In the genomic region with DNA sequence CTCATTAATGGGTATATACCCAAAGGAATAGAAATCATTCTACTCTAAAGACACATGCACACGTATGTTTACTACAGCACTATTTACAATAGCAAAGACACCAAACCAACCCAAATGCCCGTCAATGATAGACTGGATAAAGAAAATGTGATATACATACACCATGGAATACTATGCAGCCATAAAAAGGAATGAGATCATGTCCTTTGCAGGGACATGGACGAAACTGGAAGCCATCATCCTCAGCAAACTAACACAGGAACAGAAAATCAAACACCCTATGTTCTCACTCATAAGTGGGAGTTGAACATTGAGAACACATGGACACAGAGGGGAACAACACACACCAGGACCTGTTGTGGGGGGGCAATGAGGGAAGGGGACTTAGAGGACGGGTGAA, we compare ENCODE assay signal across 8 cellular contexts. TPM values are rescaled to one million over a fixed set of nuclear protein-coding genes. Genes with fewer than 3 reads are reported as not detected.
DNase-seq lines count a peak whose midpoint lies in the region; ATAC-seq, FAIRE-seq and TF ChIP-seq lines count a peak whose summit lies in the region.
"Not testable (repeated sequence)": the region's sequence is repeated elsewhere in the genome, so short reads cannot be mapped to it uniquely, and the experiment has no call there.

No MANE protein-coding gene starts in this region.

- 96% methylated on average over 4 of the region's 4 CpGs for WGBS in K562 (ENCODE audit: insufficient coverage, low coverage, missing lambda C conversion rate)
- WGBS in mesenchymal stem cell, result 100% methylated on average over 2 of the region's 4 CpGs

- BruUV-seq in K562 (replicated peaks; lab: Mats Ljungman, UMichigan), result not testable (repeated sequence)

- H3K36me3 ChIP-seq in CD4-positive, CD25-positive, alpha-beta regulatory T cell (ENCODE audit: control insufficient read depth, insufficient read depth, low read length); HEK293 (ENCODE audit: control insufficient read depth in 2 of 2, insufficient read depth in 1 of 2, low read length in 2 of 2); K562 (ENCODE audit: control insufficient read depth, insufficient read depth, low read length); mesenchymal stem cell (ENCODE audit: control insufficient read depth in 1 of 2, insufficient read depth in 2 of 2, low read depth in 1 of 2, low read length in 2 of 2): not testable (repeated sequence)

- intact Hi-C loops in K562 (cut with micrococcal nuclease), result not testable (repeated sequence)

- not testable (repeated sequence) for H3K27me3 Mint-ChIP-seq in CD4-positive, CD25-positive, alpha-beta regulatory T cell; T-helper 1 cell treated with Interleukin-12 subunit alpha and Interleukin-12 subunit beta and Interleukin-4 antibody, amounts not matched to agents 30 μg/mL and 1 μg/mL, for 36 hours (ENCODE audit: low read depth); activated T-helper 17 cell treated with anti-CD3 and anti-CD28 coated beads, Interleukin-2, amount 50 U/mL, for 72 hours; nephron (ENCODE audit: low read depth)
- H3K27me3 Mint-ChIP-seq in type B pancreatic cell, result peaks cover 12% of the 10 kb centered on the region

- TF ChIP-seq CTCF in HEK293 (tag by site-specific recombination; IDR thresholded peaks at IDR 0.05); K562 (IDR thresholded peaks at IDR 0.05 in 2 of 3, conservative IDR thresholded peaks at IDR 0.05 in 1 of 3; ENCODE audit: insufficient read depth in 2 of 3, low read depth in 1 of 3, low read length in 3 of 3); nephron (IDR thresholded peaks at IDR 0.05; ENCODE audit: unreplicated experiment in 3 of 3); type B pancreatic cell (conservative IDR thresholded peaks at IDR 0.05): not testable (repeated sequence)

- TF ChIP-seq POLR2A in K562 (conservative IDR thresholded peaks at IDR 0.05), result not testable (repeated sequence)

- H3K27ac Mint-ChIP-seq in CD4-positive, CD25-positive, alpha-beta regulatory T cell; T-helper 1 cell treated with Interleukin-12 subunit alpha and Interleukin-12 subunit beta and Interleukin-4 antibody, amounts not matched to agents 30 μg/mL and 1 μg/mL, for 36 hours; activated T-helper 17 cell treated with anti-CD3 and anti-CD28 coated beads, Interleukin-2, amount 50 U/mL, for 72 hours; nephron; type B pancreatic cell: not testable (repeated sequence)

- H3K9me3 Mint-ChIP-seq in CD4-positive, CD25-positive, alpha-beta regulatory T cell; T-helper 1 cell treated with Interleukin-12 subunit alpha and Interleukin-12 subunit beta and Interleukin-4 antibody, amounts not matched to agents 30 μg/mL and 1 μg/mL, for 36 hours; activated T-helper 17 cell treated with anti-CD3 and anti-CD28 coated beads, Interleukin-2, amount 50 U/mL, for 72 hours; nephron; type B pancreatic cell: not testable (repeated sequence)

- not testable (repeated sequence) for H3K23ac ChIP-seq in mesenchymal stem cell (ENCODE audit: low read length in 2 of 2)

- not testable (repeated sequence) for H4K8ac ChIP-seq in mesenchymal stem cell (ENCODE audit: low read length)

- not testable (repeated sequence) for H3K9me3 ChIP-seq in CD4-positive, CD25-positive, alpha-beta regulatory T cell (ENCODE audit: control insufficient read depth in 2 of 2, low read length in 2 of 2); HEK293 (ENCODE audit: control insufficient read depth, insufficient read depth, low read depth, low read length); K562 (replicated peaks; ENCODE audit: control insufficient read depth, insufficient read depth, low read depth, low read length); mesenchymal stem cell (ENCODE audit: control insufficient read depth, low read length)

- H3K27ac ChIP-seq in CD4-positive, CD25-positive, alpha-beta regulatory T cell (ENCODE audit: insufficient read depth, low read length, poor library complexity, severe bottlenecking); HEK293 (ENCODE audit: extremely low read depth, low read depth, low read length); K562 (ENCODE audit: extremely low read depth, low read depth, low read length); mesenchymal stem cell (ENCODE audit: low read length, poor library complexity, severe bottlenecking): not testable (repeated sequence)

- H3K4ac ChIP-seq in mesenchymal stem cell (ENCODE audit: low read depth in 1 of 2, low read length in 2 of 2), result not testable (repeated sequence)

- peaks cover 13% of the 10 kb centered on the region for H3K79me1 ChIP-seq in mesenchymal stem cell (replicated peaks; ENCODE audit: low read length, poor library complexity, severe bottlenecking)

- not testable (repeated sequence) for H2BK15ac ChIP-seq in mesenchymal stem cell (ENCODE audit: low read depth, poor library complexity, severe bottlenecking)

- H3K4me2 ChIP-seq in K562 (ENCODE audit: insufficient read depth, low read length); mesenchymal stem cell (ENCODE audit: low read length, poor library complexity, severe bottlenecking): not testable (repeated sequence)

- not testable (repeated sequence) for H2AFZ ChIP-seq in K562 (ENCODE audit: low read depth, low read length)
- H2AFZ ChIP-seq in mesenchymal stem cell (ENCODE audit: low read depth, low read length), result peak overlapping the region; percentile 23

- H4K91ac ChIP-seq in mesenchymal stem cell (ENCODE audit: low read length), result not testable (repeated sequence)

- not testable (repeated sequence) for H3K14ac ChIP-seq in mesenchymal stem cell (ENCODE audit: low read length in 2 of 2)

- not testable (repeated sequence) for H3K18ac ChIP-seq in mesenchymal stem cell (ENCODE audit: low read depth in 1 of 2, low read length in 2 of 2)

- ATAC-seq in CD4-positive, CD25-positive, alpha-beta regulatory T cell (ENCODE audit: low read depth in 2 of 2); activated T-helper 17 cell treated with anti-CD3 and anti-CD28 coated beads, Interleukin-2, amount 50 U/mL, for 72 hours (replicated peaks); K562: not testable (repeated sequence)

- peak overlapping the region; percentile 42 to 92 (median 68) for H3K4me3 Mint-ChIP-seq in CD4-positive, CD25-positive, alpha-beta regulatory T cell
- H3K4me3 Mint-ChIP-seq in T-helper 1 cell treated with Interleukin-12 subunit alpha and Interleukin-12 subunit beta and Interleukin-4 antibody, amounts not matched to agents 30 μg/mL and 1 μg/mL, for 36 hours, result peak overlapping the region; percentile 17
- peak overlapping the region; percentile 37 for H3K4me3 Mint-ChIP-seq in activated T-helper 17 cell treated with anti-CD3 and anti-CD28 coated beads, Interleukin-2, amount 50 U/mL, for 72 hours
- peak overlapping the region; percentile 15 to 73 (median 57) for H3K4me3 Mint-ChIP-seq in nephron
- H3K4me3 Mint-ChIP-seq in type B pancreatic cell, result peak overlapping the region; percentile 24

- DNase-seq in CD4-positive, CD25-positive, alpha-beta regulatory T cell; K562 (ENCODE audit: extremely low read depth in 1 of 4, low spot score in 3 of 4); mesenchymal stem cell; type B pancreatic cell (ENCODE audit: extremely low spot score, unreplicated experiment): not testable (repeated sequence)

- H3K4me3 ChIP-seq in CD4-positive, CD25-positive, alpha-beta regulatory T cell (ENCODE audit: low read depth, low read length), result peak overlapping the region; percentile 19
- not testable (repeated sequence) for H3K4me3 ChIP-seq in HEK293 (ENCODE audit: low read depth, low read length); K562; mesenchymal stem cell (ENCODE audit: insufficient read depth in 1 of 2, low read depth in 1 of 2, low read length in 2 of 2)

- H3K27me3 ChIP-seq in CD4-positive, CD25-positive, alpha-beta regulatory T cell (ENCODE audit: control insufficient read depth, insufficient read depth, low read length); K562 (ENCODE audit: control insufficient read depth in 2 of 2, insufficient read depth in 2 of 2, low read length in 2 of 2); mesenchymal stem cell (ENCODE audit: control insufficient read depth in 1 of 2, insufficient read depth in 1 of 2, low read length in 2 of 2): not testable (repeated sequence)

- H3K36me3 Mint-ChIP-seq in CD4-positive, CD25-positive, alpha-beta regulatory T cell; nephron (ENCODE audit: low read depth); type B pancreatic cell: not testable (repeated sequence)
- H3K36me3 Mint-ChIP-seq in T-helper 1 cell treated with Interleukin-12 subunit alpha and Interleukin-12 subunit beta and Interleukin-4 antibody, amounts not matched to agents 30 μg/mL and 1 μg/mL, for 36 hours (ENCODE audit: low read depth), result peaks cover 16% of the 10 kb centered on the region
- H3K36me3 Mint-ChIP-seq in activated T-helper 17 cell treated with anti-CD3 and anti-CD28 coated beads, Interleukin-2, amount 50 U/mL, for 72 hours (ENCODE audit: low read depth), result peaks cover 12% of the 10 kb centered on the region

- POLR2A ChIA-PET in HEK293 (lab: Yijun Ruan, JAX); K562 (lab: Yijun Ruan, JAX): not testable (repeated sequence)

- CTCF ChIA-PET in HEK293 (lab: Yijun Ruan, JAX); K562 (lab: Yijun Ruan, JAX; ENCODE audit: low intra/inter-chr PET ratio): not testable (repeated sequence)

- FAIRE-seq in K562 (lab: Jason Lieb, UNC), result not testable (repeated sequence)

- peaks cover 44% of the 10 kb centered on the region for H3K79me2 ChIP-seq in K562 (ENCODE audit: control insufficient read depth, insufficient read depth, low read length)

- peaks cover 29 to 71% (median 49%) of the 10 kb centered on the region in 4 donors for H3K4me1 Mint-ChIP-seq in CD4-positive, CD25-positive, alpha-beta regulatory T cell
- H3K4me1 Mint-ChIP-seq in T-helper 1 cell treated with Interleukin-12 subunit alpha and Interleukin-12 subunit beta and Interleukin-4 antibody, amounts not matched to agents 30 μg/mL and 1 μg/mL, for 36 hours (ENCODE audit: low read depth), result peaks cover 39% of the 10 kb centered on the region
- peaks cover 25% of the 10 kb centered on the region for H3K4me1 Mint-ChIP-seq in activated T-helper 17 cell treated with anti-CD3 and anti-CD28 coated beads, Interleukin-2, amount 50 U/mL, for 72 hours
- H3K4me1 Mint-ChIP-seq in nephron, result peaks cover 35% of the 10 kb centered on the region
- H3K4me1 Mint-ChIP-seq in type B pancreatic cell (ENCODE audit: unreplicated experiment), result not testable (repeated sequence)

- not testable (repeated sequence) for H2BK5ac ChIP-seq in mesenchymal stem cell (ENCODE audit: low read depth, low read length, poor library complexity, severe bottlenecking)

- H3K9ac ChIP-seq in K562 (ENCODE audit: insufficient read depth in 1 of 2, low read depth in 2 of 2, low read length in 2 of 2); mesenchymal stem cell (ENCODE audit: low read length): not testable (repeated sequence)

- not testable (repeated sequence) for H3K9me1 ChIP-seq in K562 (ENCODE audit: control insufficient read depth, insufficient read depth, low read length)

- TF ChIP-seq RAD21 in K562 (CRISPR knock-in tag; conservative IDR thresholded peaks at IDR 0.05 in 1 of 2, IDR thresholded peaks at IDR 0.05 in 1 of 2), result not testable (repeated sequence)

- not testable (repeated sequence) for H2BK120ac ChIP-seq in mesenchymal stem cell (ENCODE audit: low read depth, low read length)

- H2AK5ac ChIP-seq in mesenchymal stem cell (ENCODE audit: low read length, severe bottlenecking), result not testable (repeated sequence)

- not testable (repeated sequence) for TF ChIP-seq EP300 in K562 (IDR thresholded peaks at IDR 0.05; ENCODE audit: low read length)

- in situ Hi-C loops in K562 (cut with MboI), result not testable (repeated sequence)

- not testable (repeated sequence) for H2BK12ac ChIP-seq in mesenchymal stem cell (ENCODE audit: low read length in 2 of 2)

- not testable (repeated sequence) for H4K20me1 ChIP-seq in K562 (replicated peaks; ENCODE audit: control insufficient read depth, insufficient read depth, low read length)

- peaks cover 42% of the 10 kb centered on the region for H3K4me1 ChIP-seq in CD4-positive, CD25-positive, alpha-beta regulatory T cell (ENCODE audit: control insufficient read depth, insufficient read depth, low read length, poor library complexity, severe bottlenecking)
- H3K4me1 ChIP-seq in HEK293 (ENCODE audit: control insufficient read depth, insufficient read depth, low read length), result peaks cover 15% of the 10 kb centered on the region
- H3K4me1 ChIP-seq in K562 (replicated peaks in 1 of 2; ENCODE audit: control insufficient read depth in 2 of 2, insufficient read depth in 2 of 2, low read length in 2 of 2), result peaks cover 28 to 29% of the 10 kb centered on the region in 2 experiments
- not testable (repeated sequence) for H3K4me1 ChIP-seq in mesenchymal stem cell (ENCODE audit: control insufficient read depth, insufficient read depth, low read depth, low read length)

RNA-seq across cellular contexts. Expression of a gene that starts 3.2 kb away (rescaled TPM):
- total RNA-seq in CD4-positive, CD25-positive, alpha-beta regulatory T cell, result 115 TPM
- polyA plus RNA-seq in CD4-positive, CD25-positive, alpha-beta regulatory T cell, result 10 to 100 TPM; 54.0 to 59.6 (median 57.9) TPM
- total RNA-seq in activated T-helper 17 cell treated with anti-CD3 and anti-CD28 coated beads, Interleukin-2, amount 50 U/mL, for 72 hours, result 10 to 100 TPM; 45.6 to 64.6 TPM
- total RNA-seq in K562 (2011; cell fraction: chromatin; rRNA removed; ENCODE audit: low replicate concordance), result 15.5 and 26.4 TPM in 2 replicates
- 3.3 and 6.2 TPM in 2 replicates for total RNA-seq in K562 (2011; cell fraction: nucleolus; rRNA removed)
- 12.0 and 18.2 TPM in 2 replicates for total RNA-seq in K562 (2011; cell fraction: nucleoplasm; rRNA removed)
- total RNA-seq in K562 (2014; rRNA removed) (12.5 and 15.2 TPM in 2 replicates), K562 (2014; rRNA removed; fragmentation: Illumina TruSeq; extraction: Trizol) (16.4 and 18.7 TPM in 2 replicates), K562 (2015; rRNA removed; fragmentation: Illumina TruSeq; extraction: Trizol) (13.8 and 15.0 TPM in 2 replicates), K562 (2021) (16.6 and 19.9 TPM in 2 replicates), type B pancreatic cell (ENCODE audit: low replicate concordance) (18.9 and 24.8 TPM in 2 replicates)
- polyA plus RNA-seq in K562 (2011; rRNA removed) (13.2 and 15.4 TPM in 2 replicates), K562 (2014; fragmentation: Illumina TruSeq; extraction: Trizol) (13.3 and 16.3 TPM in 2 replicates), K562 (2014; fragmentation: Nextera tagmentation; extraction: Ambion mirVana) (1 to 10 TPM; 6.6 to 6.7 TPM), K562 (2014; rRNA removed) (9.9 and 16.6 TPM in 2 replicates)
- 6.7 and 9.2 TPM in 2 replicates for polyA plus RNA-seq in K562 (2011; cell fraction: cytosol; rRNA removed)
- 23.8 and 26.9 TPM in 2 replicates for polyA plus RNA-seq in K562 (2011; cell fraction: nucleus; rRNA removed)
- 11.0 and 16.4 TPM in 2 replicates for polyA plus RNA-seq in K562 (2012)
- polyA minus RNA-seq in K562 (2011; rRNA and poly(A)+ RNA removed), result 25.8 and 26.9 TPM in 2 replicates
- polyA minus RNA-seq in K562 (2011; cell fraction: cytosol; rRNA and poly(A)+ RNA removed), result 9.6 and 12.5 TPM in 2 replicates
- polyA minus RNA-seq in K562 (2011; cell fraction: nucleus; rRNA and poly(A)+ RNA removed), result 8.9 and 15.6 TPM in 2 replicates
- 16.9 TPM for polyA plus RNA-seq in mesenchymal stem cell (2013, experiment 1 of 2)
- polyA plus RNA-seq in mesenchymal stem cell (2013, experiment 2 of 2), result 16.9 TPM

Comparison
In these comparisons a context has a peak if more than half of its experiments do, and no peak if none do; other contexts are left out.
1. H3K4me3 Mint-ChIP-seq: peak in every context shown above with its lines; median percentile 68 in CD4-positive, CD25-positive, alpha-beta regulatory T cell; 57 in nephron; 37 in activated T-helper 17 cell treated with anti-CD3 and anti-CD28 coated beads, Interleukin-2, amount 50 U/mL, for 72 hours; 24 in type B pancreatic cell; 17 in T-helper 1 cell treated with Interleukin-12 subunit alpha and Interleukin-12 subunit beta and Interleukin-4 antibody, amounts not matched to agents 30 μg/mL and 1 μg/mL, for 36 hours.